ENCODE assay signal across 9 cellular contexts in genomic region chr17:42759982-42760651, GRCh38. TPM values are rescaled to one million over a fixed set of nuclear protein-coding genes. Genes with fewer than 3 reads are reported as not detected.
DNase-seq lines count a peak whose midpoint lies in the region; ATAC-seq and TF ChIP-seq lines count a peak whose summit lies in the region.
"Had no signal": no experiment of that assay in that cellular context is flagged by ENCODE, and none has a peak within 500 bp of the region (broad histone marks: within the 10 kb centered on the region; RNA-seq: fewer than 3 reads in every experiment).

No MANE protein-coding gene starts in this region.

- H4K20me1 ChIP-seq in Karpas-422 (ENCODE audit: insufficient read depth, low read depth, low read length), result no peaks in the 10 kb centered on the region

- no peaks in the 10 kb centered on the region for H3K36me3 ChIP-seq in Karpas-422 (ENCODE audit: insufficient read depth, low read length)

- H3K9me3 ChIP-seq in Karpas-422 (ENCODE audit: low read length), result no peaks in the 10 kb centered on the region

- no peak overlapping the region for H3K27ac ChIP-seq in Karpas-422 (ENCODE audit: low read length)

- H3K4me1 Mint-ChIP-seq in central memory CD8-positive, alpha-beta T cell, result no peaks in the 10 kb centered on the region
- peaks cover 38% of the 10 kb centered on the region for H3K4me1 Mint-ChIP-seq in nephron progenitor cell

- no peaks in the 10 kb centered on the region for H3K27me3 ChIP-seq in Karpas-422 (ENCODE audit: low read length)

- peaks cover 72% of the 10 kb centered on the region for H3K27me3 Mint-ChIP-seq in central memory CD8-positive, alpha-beta T cell
- peaks cover 58% of the 10 kb centered on the region for H3K27me3 Mint-ChIP-seq in nephron progenitor cell (ENCODE audit: low read depth, poor library complexity)

- no peaks in the 10 kb centered on the region for H3K79me2 ChIP-seq in Karpas-422 (ENCODE audit: low read length)

- H3K27ac Mint-ChIP-seq in central memory CD8-positive, alpha-beta T cell (ENCODE audit: low read depth), result no peak overlapping the region
- H3K27ac Mint-ChIP-seq in nephron progenitor cell, result no peak overlapping the region

- H3K36me3 Mint-ChIP-seq in central memory CD8-positive, alpha-beta T cell (ENCODE audit: insufficient read depth), result peaks cover 3% of the 10 kb centered on the region
- H3K36me3 Mint-ChIP-seq in nephron progenitor cell (ENCODE audit: low read depth), result no peaks in the 10 kb centered on the region

- H3K9ac ChIP-seq in Karpas-422 (ENCODE audit: low read length), result no peak overlapping the region

- no peak overlapping the region for H3K4me2 ChIP-seq in Karpas-422 (ENCODE audit: low read depth, low read length, poor library complexity, severe bottlenecking)

- no peaks in the 10 kb centered on the region for H3K9me3 Mint-ChIP-seq in central memory CD8-positive, alpha-beta T cell
- no peaks in the 10 kb centered on the region for H3K9me3 Mint-ChIP-seq in nephron progenitor cell

- H3K4me3 ChIP-seq in Karpas-422 (ENCODE audit: low read length), result no peak overlapping the region

- ATAC-seq in HG02678 (IDR thresholded peaks at IDR 0.05; ENCODE audit: unreplicated experiment) (peak; percentile 56), HG03342 (IDR thresholded peaks at IDR 0.05; ENCODE audit: unreplicated experiment) (no peak)
- ATAC-seq in central memory CD8-positive, alpha-beta T cell (replicated peaks; ENCODE audit: extremely low read depth, poor library complexity, severe bottlenecking), result peak; percentile 18

- peak overlapping the region; percentile 41 for H3K4me3 Mint-ChIP-seq in central memory CD8-positive, alpha-beta T cell
- H3K4me3 Mint-ChIP-seq in nephron progenitor cell, result peak overlapping the region; percentile 72

- TF ChIP-seq CTCF in nephron progenitor cell (IDR thresholded peaks at IDR 0.05), result no peak

- peaks cover 8% of the 10 kb centered on the region; the same call in 1 of the 2 replicates for H3K4me1 ChIP-seq in Karpas-422 (ENCODE audit: low read length)

- H3K9me2 ChIP-seq in Karpas-422 (replicated peaks; ENCODE audit: insufficient read depth, low read length), result no peaks in the 10 kb centered on the region

- H2AFZ ChIP-seq in Karpas-422 (ENCODE audit: low read length), result no peak overlapping the region

- DNase-seq in CD1c-positive myeloid dendritic cell (ENCODE audit: extremely low spot score), result peak; percentile 62
- DNase-seq in central memory CD8-positive, alpha-beta T cell (ENCODE audit: low spot score in 2 of 2), result no peak
- DNase-seq in nephron progenitor cell, result no peak
- no peak for DNase-seq in Karpas-422
- DNase-seq in DMS79 treated with DMSO at 0.1 percent for 48 hours (lab: John Stamatoyannopoulos, UW), result no peak
- no peak for DNase-seq in stimulated activated CD4-positive, alpha-beta T cell treated with anti-CD3 and anti-CD28 coated beads, Interleukin-1b, Interleukin-23, amount 100 ng/mL, for 48 hours
- DNase-seq: cerebellar nuclear complex had no signal

RNA-seq across cellular contexts. Expression of gene RAMP2, which starts 0.9 kb away (rescaled TPM):
- not detected in 2 replicates for total RNA-seq in Karpas-422 (2014; rRNA removed; shearing (Covaris generic); ENCODE audit: low replicate concordance)

RNA-seq across cellular contexts. Expression of gene VPS25, which starts 13.1 kb away (rescaled TPM):
- total RNA-seq in Karpas-422 (2014; rRNA removed; shearing (Covaris generic); ENCODE audit: low replicate concordance), result 43.9 and 54.0 TPM in 2 replicates

RNA-seq across cellular contexts. Expression of gene EZH1, which starts 15.3 kb away (rescaled TPM):
- 38.0 and 52.6 TPM in 2 replicates for total RNA-seq in Karpas-422 (2014; rRNA removed; shearing (Covaris generic); ENCODE audit: low replicate concordance)

RNA-seq across cellular contexts. Expression of gene WNK4, which starts 20.3 kb away (rescaled TPM):
- 0.76 and 3.3 TPM in 2 replicates for total RNA-seq in Karpas-422 (2014; rRNA removed; shearing (Covaris generic); ENCODE audit: low replicate concordance)

RNA-seq across cellular contexts. Expression of gene COA3, which starts 38.4 kb away (rescaled TPM):
- total RNA-seq in Karpas-422 (2014; rRNA removed; shearing (Covaris generic); ENCODE audit: low replicate concordance), result 63.9 and 64.1 TPM in 2 replicates
